ENCODE assay signal across 38 cellular contexts in the genomic region with DNA sequence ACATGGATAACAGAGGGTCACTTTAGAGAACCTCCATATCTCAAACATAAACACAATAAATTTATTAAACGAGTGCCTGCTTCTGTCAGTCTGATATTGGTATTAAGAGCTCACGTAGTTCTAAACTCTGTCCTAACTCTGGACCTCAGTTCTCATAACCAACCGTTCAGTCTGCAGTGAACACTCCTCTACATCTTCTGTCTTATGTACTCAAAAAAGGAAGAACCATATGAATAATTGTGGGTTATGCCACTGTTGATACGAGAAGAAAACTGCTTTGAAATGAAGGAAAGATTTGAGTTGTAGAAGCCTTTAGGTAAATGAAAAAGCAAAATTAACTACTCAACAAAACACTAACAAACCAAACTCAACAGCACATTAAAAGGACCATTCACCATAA.
"Had no signal": no experiment of that assay in that cellular context is flagged by ENCODE, and none has a peak within 500 bp of the region (broad histone marks: within the 10 kb centered on the region; RNA-seq: fewer than 3 reads in every experiment).

No MANE protein-coding gene starts in this region.

- H3K27me3 ChIP-seq: adrenal gland, ascending aorta, body of pancreas, brain microvascular endothelial cell, breast epithelium, cardiac muscle cell had no signal

- H3K4me3 Mint-ChIP-seq: activated naive CD4-positive, alpha-beta T cell treated with anti-CD3 and anti-CD28 coated beads for 36 hours; activated naive CD4-positive, alpha-beta T cell treated with anti-CD3 and anti-CD28 coated beads, Interleukin-2, amount 10 ng/mL, durations not matched to agents 7 days and 5 days; activated naive CD4-positive, alpha-beta T cell treated with anti-CD3 and anti-CD28 coated beads, Interleukin-2, amount 50 U/mL, for 24 hours; activated naive CD8-positive, alpha-beta T cell; activated naive CD8-positive, alpha-beta T cell treated with anti-CD3 and anti-CD28 coated beads for 36 hours; activated naive CD8-positive, alpha-beta T cell treated with anti-CD3 and anti-CD28 coated beads, Interleukin-2, amount 10 ng/mL, durations not matched to agents 7 days and 5 days; activated naive CD8-positive, alpha-beta T cell treated with anti-CD3 and anti-CD28 coated beads, Interleukin-2, amount 50 U/mL, for 24 hours; activated T-cell treated with anti-CD3 and anti-CD28 coated beads, Interleukin-2, amount 50 U/mL, for 24 hours; activated T-cell treated with anti-CD3 and anti-CD28 coated beads, Interleukin-2, amount 50 U/mL, for 4 hours; activated T-cell treated with anti-CD3 and anti-CD28 coated beads, Interleukin-2, amount 50 U/mL, for 72 hours; activated T-helper 1 cell treated with anti-CD3 and anti-CD28 coated beads, Interleukin-12 subunit alpha, Interleukin-12 subunit beta, Interleukin-2, Interleukin-4 antibody, amounts not matched to agents 30 ng/mL and 10 ng/mL and 1 ng/mL, durations not matched to agents 14 hours and 24 hours and 36 hours; activated T-helper 17 cell treated with anti-CD3 and anti-CD28 coated beads, Interleukin-2, amount 50 U/mL, for 72 hours; brain; central memory CD8-positive, alpha-beta T cell had no signal

- H3K36me3 ChIP-seq: adrenal gland, ascending aorta, brain microvascular endothelial cell, breast epithelium, cardiac muscle cell had no signal

- H3K4me1 ChIP-seq: adrenal gland, ascending aorta, body of pancreas, breast epithelium had no signal

- FAIRE-seq: bronchial epithelial cell had no signal

- H3K27ac ChIP-seq: adrenal gland, ascending aorta, body of pancreas, brain microvascular endothelial cell, breast epithelium, cardiac muscle cell had no signal

- H3K4me3 ChIP-seq: adrenal gland, ascending aorta, body of pancreas, breast epithelium, cardiac muscle cell had no signal

- H3K9me3 ChIP-seq: adrenal gland, ascending aorta, body of pancreas, breast epithelium had no signal

- H3K27ac Mint-ChIP-seq: activated naive CD4-positive, alpha-beta T cell treated with anti-CD3 and anti-CD28 coated beads for 36 hours; activated naive CD4-positive, alpha-beta T cell treated with anti-CD3 and anti-CD28 coated beads, Interleukin-2, amount 50 U/mL, for 24 hours; activated naive CD4-positive, alpha-beta T cell treated with anti-CD3 and anti-CD28 coated beads, Interleukin-2, amount 50 U/mL, for 72 hours; activated naive CD8-positive, alpha-beta T cell; activated naive CD8-positive, alpha-beta T cell treated with anti-CD3 and anti-CD28 coated beads for 36 hours; activated naive CD8-positive, alpha-beta T cell treated with anti-CD3 and anti-CD28 coated beads, Interleukin-2, amount 10 ng/mL, durations not matched to agents 7 days and 5 days; activated naive CD8-positive, alpha-beta T cell treated with anti-CD3 and anti-CD28 coated beads, Interleukin-2, amount 50 U/mL, for 24 hours; activated T-cell treated with anti-CD3 and anti-CD28 coated beads, Interleukin-2, amount 50 U/mL, for 24 hours; activated T-helper 1 cell treated with anti-CD3 and anti-CD28 coated beads, Interleukin-12 subunit alpha, Interleukin-12 subunit beta, Interleukin-2, Interleukin-4 antibody, amounts not matched to agents 30 ng/mL and 10 ng/mL and 1 ng/mL, durations not matched to agents 14 hours and 24 hours and 36 hours; activated T-helper 17 cell treated with anti-CD3 and anti-CD28 coated beads, Interleukin-2, amount 50 U/mL, for 72 hours; activated T-helper 2 cell treated with anti-CD3 and anti-CD28 coated beads, Interferon-gamma antibody, Interleukin-2, Interleukin-4, amounts not matched to agents 10 μg/mL and 5 μg/mL and 100 μg/mL, durations not matched to agents 14 hours and 24 hours and 36 hours; brain had no signal

- ATAC-seq: activated naive CD8-positive, alpha-beta T cell treated with anti-CD3 and anti-CD28 coated beads, Interleukin-2, amount 50 U/mL, for 24 hours; activated T-cell treated with anti-CD3 and anti-CD28 coated beads, Interleukin-2, amount 50 U/mL, for 4 hours; activated T-helper 17 cell treated with anti-CD3 and anti-CD28 coated beads, Interleukin-2, amount 50 U/mL, for 72 hours; body of pancreas had no signal

- H3K9me3 Mint-ChIP-seq: activated naive CD4-positive, alpha-beta T cell treated with anti-CD3 and anti-CD28 coated beads, Interleukin-2, amount 50 U/mL, for 24 hours; central memory CD8-positive, alpha-beta T cell had no signal

- DNase-seq: activated effector memory CD4-positive, alpha-beta T cell treated with anti-CD3 and anti-CD28 coated beads, Interleukin-2, amount 50 U/mL, for 16 hours; activated effector memory CD4-positive, alpha-beta T cell treated with Interleukin-2 at 50 U/mL for 16 hours; activated gamma-delta T cell; activated gamma-delta T cell treated with Interleukin-2 at 50 U/mL for 16 hours; activated naive CD4-positive, alpha-beta T cell; activated naive CD4-positive, alpha-beta T cell treated with anti-CD3 and anti-CD28 coated beads for 36 hours; activated naive CD4-positive, alpha-beta T cell treated with anti-CD3 and anti-CD28 coated beads, Interleukin-2, amount 10 ng/mL, durations not matched to agents 7 days and 5 days; activated naive CD4-positive, alpha-beta T cell treated with anti-CD3 and anti-CD28 coated beads, Interleukin-2, amount 50 U/mL, for 16 hours; activated naive CD4-positive, alpha-beta T cell treated with Interleukin-2 at 50 U/mL for 16 hours; activated naive CD8-positive, alpha-beta T cell treated with anti-CD3 and anti-CD28 coated beads for 36 hours; activated naive CD8-positive, alpha-beta T cell treated with anti-CD3 and anti-CD28 coated beads, Interleukin-2, amount 10 ng/mL, durations not matched to agents 7 days and 5 days; activated naive CD8-positive, alpha-beta T cell treated with anti-CD3 and anti-CD28 coated beads, Interleukin-2, amount 50 U/mL, for 24 hours; activated T-cell treated with anti-CD3 and anti-CD28 coated beads, Interleukin-2, amount 50 U/mL, for 24 hours; activated T-cell treated with anti-CD3 and anti-CD28 coated beads, Interleukin-2, amount 50 U/mL, for 4 hours; activated T-cell treated with anti-CD3 and anti-CD28 coated beads, Interleukin-2, amount 50 U/mL, for 48 hours; activated T-cell treated with anti-CD3 and anti-CD28 coated beads, Interleukin-2, amount 50 U/mL, for 72 hours; adrenal gland; amniotic stem cell; amygdala; anterior cingulate cortex; aorta; body of pancreas; brain microvascular endothelial cell; caudate nucleus; central memory CD4-positive, alpha-beta T cell; cerebellar nuclear complex had no signal

- H3K36me3 Mint-ChIP-seq: brain had no signal
